In genomic region chr6:136738178-136739057, GRCh38 we compare ENCODE assay signal across 12 cellular contexts. TPM values are rescaled to one million over a fixed set of nuclear protein-coding genes. Genes with fewer than 3 reads are reported as not detected.
A peak's percentile ranks its signal among the peaks of the same experiment; 100 is the strongest.
DNase-seq lines count a peak whose midpoint lies in the region; ATAC-seq and TF ChIP-seq lines count a peak whose summit lies in the region.
"Had no signal": no experiment of that assay in that cellular context is flagged by ENCODE, and none has a peak within 500 bp of the region (broad histone marks: within the 10 kb centered on the region; RNA-seq: fewer than 3 reads in every experiment).

No MANE protein-coding gene starts in this region.

- DNase-seq in LHCN-M2 (ENCODE audit: low read depth) (peak; percentile 37), cardiac fibroblast (ENCODE audit: low read depth in 2 of 2) (peak; percentile 61 to 78), iris pigment epithelial cell (ENCODE audit: low read depth) (peak; percentile 53), NCI-H526 (lab: John Stamatoyannopoulos, UW) (no peak)
- DNase-seq in stimulated activated effector memory CD8-positive, alpha-beta T cell treated with anti-CD3 and anti-CD28 coated beads, Interleukin-12 subunit alpha, Interleukin-12 subunit beta, amount 100 ng/mL, for 72 hours (ENCODE audit: low spot score in 2 of 2), result no peak
- no peak for DNase-seq in activated CD4-positive, alpha-beta T cell treated with anti-CD3 and anti-CD28 coated beads for 4 hours
- DNase-seq: activated CD4-positive, alpha-beta T cell treated with anti-CD3 and anti-CD28 coated beads, Interleukin-2, amount 50 U/mL, for 4 hours; activated naive CD8-positive, alpha-beta T cell treated with anti-CD3 and anti-CD28 coated beads for 36 hours; NCI-H2171; SHP77 treated with DMSO at 0.1 percent for 48 hours had no signal

- H3K27ac Mint-ChIP-seq in stimulated activated effector memory CD8-positive, alpha-beta T cell treated with anti-CD3 and anti-CD28 coated beads, Interleukin-12 subunit alpha, Interleukin-12 subunit beta, amount 100 ng/mL, for 72 hours, result peak overlapping the region; percentile 15
- H3K27ac Mint-ChIP-seq: activated naive CD8-positive, alpha-beta T cell treated with anti-CD3 and anti-CD28 coated beads for 36 hours had no signal

- ATAC-seq in stimulated activated effector memory CD8-positive, alpha-beta T cell treated with anti-CD3 and anti-CD28 coated beads, Interleukin-12 subunit alpha, Interleukin-12 subunit beta, amount 100 ng/mL, for 72 hours, result no peak
- ATAC-seq in GM21390 (IDR thresholded peaks at IDR 0.05; ENCODE audit: unreplicated experiment) (no peak), HG03175 (IDR thresholded peaks at IDR 0.05; ENCODE audit: unreplicated experiment) (no peak)

- H3K36me3 Mint-ChIP-seq in stimulated activated effector memory CD8-positive, alpha-beta T cell treated with anti-CD3 and anti-CD28 coated beads, Interleukin-12 subunit alpha, Interleukin-12 subunit beta, amount 100 ng/mL, for 72 hours, result no peaks in the 10 kb centered on the region
- H3K36me3 Mint-ChIP-seq: activated naive CD8-positive, alpha-beta T cell treated with anti-CD3 and anti-CD28 coated beads for 36 hours had no signal

- no peak for TF ChIP-seq CTCF in cardiac fibroblast (IDR thresholded peaks at IDR 0.05; ENCODE audit: low read depth, low read length)

- H3K9me3 Mint-ChIP-seq in stimulated activated effector memory CD8-positive, alpha-beta T cell treated with anti-CD3 and anti-CD28 coated beads, Interleukin-12 subunit alpha, Interleukin-12 subunit beta, amount 100 ng/mL, for 72 hours, result no peaks in the 10 kb centered on the region
- H3K9me3 Mint-ChIP-seq: activated naive CD8-positive, alpha-beta T cell treated with anti-CD3 and anti-CD28 coated beads for 36 hours had no signal

- no peak overlapping the region for H3K4me3 Mint-ChIP-seq in stimulated activated effector memory CD8-positive, alpha-beta T cell treated with anti-CD3 and anti-CD28 coated beads, Interleukin-12 subunit alpha, Interleukin-12 subunit beta, amount 100 ng/mL, for 72 hours
- H3K4me3 Mint-ChIP-seq: activated naive CD8-positive, alpha-beta T cell treated with anti-CD3 and anti-CD28 coated beads for 36 hours had no signal

- peak overlapping the region in 1 of 2 donors; percentile 27 for H3K4me3 ChIP-seq in cardiac fibroblast (replicated peaks in 1 of 2; ENCODE audit: low read depth in 2 of 2, low read length in 2 of 2)

- H3K4me1 Mint-ChIP-seq in stimulated activated effector memory CD8-positive, alpha-beta T cell treated with anti-CD3 and anti-CD28 coated beads, Interleukin-12 subunit alpha, Interleukin-12 subunit beta, amount 100 ng/mL, for 72 hours, result peaks cover 44% of the 10 kb centered on the region

RNA-seq across cellular contexts. Expression of gene MAP3K5, which starts 53.9 kb away (rescaled TPM):
- 51.5 and 68.5 TPM in 2 replicates for total RNA-seq in LHCN-M2 (2014; rRNA removed)
- 8.9 TPM for polyA plus RNA-seq in LHCN-M2 (2012)

Comparison
In these comparisons a context has a peak if more than half of its experiments do, and no peak if none do; other contexts are left out.
1. DNase-seq: peak in LHCN-M2 (single experiment), cardiac fibroblast (2 of 2) and iris pigment epithelial cell (single experiment); none in stimulated activated effector memory CD8-positive, alpha-beta T cell treated with anti-CD3 and anti-CD28 coated beads, Interleukin-12 subunit alpha, Interleukin-12 subunit beta, amount 100 ng/mL, for 72 hours (0 of 2), NCI-H526 (0 of 2) and activated CD4-positive, alpha-beta T cell treated with anti-CD3 and anti-CD28 coated beads for 4 hours (0 of 2).